Comparison of ENCODE assay signal across 23 cellular contexts in the genomic region with DNA sequence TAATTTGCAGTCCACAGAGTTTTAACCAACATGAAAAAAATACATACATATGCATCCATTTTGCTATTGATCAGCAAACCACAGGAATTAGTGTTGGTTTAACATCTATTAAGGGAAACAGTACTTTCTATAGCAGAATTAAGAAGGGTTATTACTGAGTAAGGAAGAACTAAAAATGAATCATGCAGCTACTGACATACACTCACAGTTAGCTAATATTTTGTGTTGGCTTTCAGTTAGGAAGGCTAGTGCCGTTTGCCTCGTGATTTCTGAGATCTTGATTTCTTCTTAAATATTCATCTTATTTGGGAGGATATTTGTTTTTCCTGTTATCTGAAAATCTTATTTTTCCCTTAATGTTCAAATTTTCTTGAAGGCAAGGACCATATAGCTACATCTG.
"Had no signal": no experiment of that assay in that cellular context is flagged by ENCODE, and none has a peak within 500 bp of the region (broad histone marks: within the 10 kb centered on the region; RNA-seq: fewer than 3 reads in every experiment).

No MANE protein-coding gene starts in this region.

- H3K9ac ChIP-seq: KMS-11, SK-N-SH had no signal

- H3K4me2 ChIP-seq: KMS-11, SK-N-SH had no signal

- H3K27ac ChIP-seq: KMS-11, Peyer's patch, SJSA1 had no signal

- DNase-seq: Karpas-422, MM.1S, MV-4-11, NCI-H1105, NCI-H1417 treated with DMSO at 0.1 percent for 48 hours, NCI-H1436 treated with DMSO at 0.1 percent for 48 hours, NCI-H1694 treated with DMSO at 0.1 percent for 48 hours, NCI-H187 treated with DMSO at 0.1 percent for 48 hours, NCI-H2171 treated with DMSO at 0.1 percent for 48 hours, NCI-H2227 treated with DMSO at 0.1 percent for 48 hours, NCI-H345, NCI-H510A treated with DMSO at 0.1 percent for 48 hours, NCI-H524 treated with DMSO at 0.1 percent for 48 hours, NCI-H526 treated with DMSO at 0.1 percent for 48 hours, NCI-H774, Peyer's patch, Right ventricle myocardium superior, RPMI8226, SHP77 treated with DMSO at 0.1 percent for 48 hours, SK-N-SH, SW 1271 had no signal

- H3K9me3 ChIP-seq: Peyer's patch, SJSA1, SK-N-SH had no signal

- H3K4me3 ChIP-seq: Peyer's patch, SJSA1 had no signal

- H3K4me1 ChIP-seq: Peyer's patch, SJSA1 had no signal

- H3K36me3 ChIP-seq: Peyer's patch, SJSA1 had no signal

- H3K27me3 ChIP-seq: Peyer's patch, SJSA1 had no signal
